Comparison of ENCODE assay signal across 26 cellular contexts in the genomic region with DNA sequence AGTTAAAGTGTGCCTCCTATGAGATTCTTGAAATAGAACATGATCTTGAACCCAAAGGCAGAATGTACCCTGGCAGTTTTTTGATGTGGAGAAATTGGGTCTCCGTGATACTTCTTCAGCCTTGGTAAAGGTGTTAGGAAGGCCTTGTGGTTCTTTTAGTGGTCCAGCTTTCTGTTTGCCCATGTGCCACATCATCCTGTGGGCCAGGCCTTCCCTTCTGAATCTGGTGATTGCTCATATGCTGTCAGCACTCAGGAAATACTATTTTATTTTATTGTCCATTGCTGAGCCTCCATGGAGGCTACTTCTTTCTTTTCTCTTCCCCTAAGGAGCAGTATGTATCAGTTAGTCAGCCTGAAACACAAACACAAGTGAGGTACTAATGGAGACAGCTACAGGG. TPM values are rescaled to one million over a fixed set of nuclear protein-coding genes. Genes with fewer than 3 reads are reported as not detected.
"Had no signal": no experiment of that assay in that cellular context is flagged by ENCODE, and none has a peak within 500 bp of the region (broad histone marks: within the 10 kb centered on the region; RNA-seq: fewer than 3 reads in every experiment).

No MANE protein-coding gene starts in this region.

- H3K4me3 ChIP-seq: adrenal gland, MG63 had no signal

- H3K4me1 Mint-ChIP-seq: activated T-helper 17 cell treated with anti-CD3 and anti-CD28 coated beads, Interleukin-2, amount 50 U/mL, for 72 hours had no signal

- H3K36me3 Mint-ChIP-seq: activated CD8-positive, alpha-beta memory T cell treated with anti-CD3 and anti-CD28 coated beads, Interleukin-2, amount 10 ng/mL, durations not matched to agents 7 days and 5 days had no signal

- DNase-seq: activated CD4-positive, alpha-beta T cell treated with anti-CD3 and anti-CD28 coated beads for 4 hours; activated CD8-positive, alpha-beta memory T cell treated with anti-CD3 and anti-CD28 coated beads, Interleukin-2, amount 10 ng/mL, durations not matched to agents 7 days and 5 days; activated gamma-delta T cell; activated naive CD4-positive, alpha-beta T cell treated with anti-CD3 and anti-CD28 coated beads for 36 hours; activated T-cell treated with anti-CD3 and anti-CD28 coated beads, Interleukin-2, amount 50 U/mL, for 24 hours; adrenal gland; anterior cingulate cortex; caudate nucleus; MG63; MV-4-11; NCI-H1092 treated with DMSO at 0.1 percent for 48 hours; NCI-H1417 treated with DMSO at 0.1 percent for 48 hours; NCI-H1694; NCI-H2029; NCI-H2107; NCI-H2171 treated with DMSO at 0.1 percent for 48 hours; NCI-H226; NCI-H526; NCI-H82; NK-92 treated with Interleukin-12 subunit alpha and Interleukin-12 subunit beta, amount 100 ng/mL, for 24 hours; SHP77 treated with DMSO at 0.1 percent for 48 hours had no signal

- ATAC-seq: activated CD4-positive, CD25-positive, alpha-beta regulatory T cell treated with anti-CD3 and anti-CD28 coated beads, Interleukin-2, amount 50 U/mL, for 24 hours; activated CD8-positive, alpha-beta memory T cell treated with anti-CD3 and anti-CD28 coated beads, Interleukin-2, amount 10 ng/mL, durations not matched to agents 7 days and 5 days; activated T-helper 17 cell treated with anti-CD3 and anti-CD28 coated beads, Interleukin-2, amount 50 U/mL, for 72 hours had no signal

- H3K27me3 Mint-ChIP-seq: activated CD8-positive, alpha-beta memory T cell treated with anti-CD3 and anti-CD28 coated beads, Interleukin-2, amount 10 ng/mL, durations not matched to agents 7 days and 5 days; activated naive CD8-positive, alpha-beta T cell; activated T-cell treated with anti-CD3 and anti-CD28 coated beads, Interleukin-2, amount 50 U/mL, for 24 hours; activated T-helper 17 cell treated with anti-CD3 and anti-CD28 coated beads, Interleukin-2, amount 50 U/mL, for 72 hours had no signal

- H3K27ac Mint-ChIP-seq: activated CD8-positive, alpha-beta memory T cell treated with anti-CD3 and anti-CD28 coated beads, Interleukin-2, amount 10 ng/mL, durations not matched to agents 7 days and 5 days; activated naive CD4-positive, alpha-beta T cell treated with anti-CD3 and anti-CD28 coated beads for 36 hours; activated naive CD8-positive, alpha-beta T cell; activated T-cell treated with anti-CD3 and anti-CD28 coated beads, Interleukin-2, amount 50 U/mL, for 24 hours; activated T-helper 17 cell treated with anti-CD3 and anti-CD28 coated beads, Interleukin-2, amount 50 U/mL, for 72 hours; T-helper 1 cell treated with Interleukin-12 subunit alpha and Interleukin-12 subunit beta and Interleukin-4 antibody, amounts not matched to agents 30 μg/mL and 1 μg/mL, for 36 hours had no signal

- H3K4me3 Mint-ChIP-seq: activated CD8-positive, alpha-beta memory T cell treated with anti-CD3 and anti-CD28 coated beads, Interleukin-2, amount 10 ng/mL, durations not matched to agents 7 days and 5 days; activated naive CD4-positive, alpha-beta T cell treated with anti-CD3 and anti-CD28 coated beads for 36 hours; activated naive CD8-positive, alpha-beta T cell; activated T-cell treated with anti-CD3 and anti-CD28 coated beads, Interleukin-2, amount 50 U/mL, for 24 hours; activated T-helper 17 cell treated with anti-CD3 and anti-CD28 coated beads, Interleukin-2, amount 50 U/mL, for 72 hours; T-helper 1 cell treated with Interleukin-12 subunit alpha and Interleukin-12 subunit beta and Interleukin-4 antibody, amounts not matched to agents 30 μg/mL and 1 μg/mL, for 36 hours had no signal

RNA-seq across cellular contexts. Expression of gene CCDC141, which starts 52.9 kb away (rescaled TPM):
- total RNA-seq: SK-MEL-5 had no signal
